35 cellular contexts compared by ENCODE assay signal in genomic region chr9:38081356-38082108, GRCh38. TPM values are rescaled to one million over a fixed set of nuclear protein-coding genes. Genes with fewer than 3 reads are reported as not detected.
DNase-seq lines count a peak whose midpoint lies in the region; ATAC-seq, FAIRE-seq and TF ChIP-seq lines count a peak whose summit lies in the region.
"Had no signal": no experiment of that assay in that cellular context is flagged by ENCODE, and none has a peak within 500 bp of the region (broad histone marks: within the 10 kb centered on the region; RNA-seq: fewer than 3 reads in every experiment).

No MANE protein-coding gene starts in this region.

- no peaks in the 10 kb centered on the region for H3K36me3 ChIP-seq in kidney (ENCODE audit: control insufficient read depth in 1 of 2, insufficient read depth in 2 of 2, low read length in 2 of 2)
- no peaks in the 10 kb centered on the region for H3K36me3 ChIP-seq in vagina
- H3K36me3 ChIP-seq: gastrocnemius medialis, pancreas, suprapubic skin had no signal

- no peaks in the 10 kb centered on the region for H3K27me3 ChIP-seq in right cardiac atrium (ENCODE audit: control insufficient read depth, insufficient read depth)
- no peaks in the 10 kb centered on the region for H3K27me3 ChIP-seq in vagina
- H3K27me3 ChIP-seq: gastrocnemius medialis, hepatocyte, pancreas, suprapubic skin had no signal

- TF ChIP-seq CTCF in kidney (IDR thresholded peaks at IDR 0.05; ENCODE audit: borderline replicate concordance, extremely low read depth, insufficient read depth), result no peak
- no peak for TF ChIP-seq CTCF in vagina (IDR thresholded peaks at IDR 0.05)

- H3K4me3 ChIP-seq in right cardiac atrium (ENCODE audit: low read length) (no peak overlapping the region), kidney (ENCODE audit: low read length in 2 of 2) (no peak overlapping the region), vagina (no peak overlapping the region)
- H3K4me3 ChIP-seq: gastrocnemius medialis, GM23338, hepatocyte, pancreas, smooth muscle cell, suprapubic skin had no signal

- H3K9ac ChIP-seq in kidney (ENCODE audit: low read length in 2 of 2), result no peak overlapping the region
- H3K9ac ChIP-seq: KMS-11 had no signal

- DNase-seq in cardiac septum (ENCODE audit: low spot score) (peak; percentile 59), right cardiac atrium (no peak), astrocyte of the hippocampus (ENCODE audit: low read depth, low spot score) (peak; percentile 51), kidney (peak; percentile 41), vagina (ENCODE audit: extremely low spot score in 2 of 2) (peak; percentile 67 to 79), SHP77 treated with DMSO at 0.1 percent for 48 hours (lab: John Stamatoyannopoulos, UW) (no peak), Kasumi-1 (lab: John Stamatoyannopoulos, UW) (no peak), LoVo (ENCODE audit: low spot score) (no peak)
- DNase-seq: activated CD4-positive, alpha-beta T cell treated with anti-CD3 and anti-CD28 coated beads, Interleukin-2, amount 10 ng/mL, durations not matched to agents 24 days and 14 days; activated gamma-delta T cell treated with Interleukin-2 at 50 U/mL for 16 hours; activated T-cell treated with anti-CD3 and anti-CD28 coated beads, Interleukin-2, amount 50 U/mL, for 4 hours; Caco-2; DMS79; gastrocnemius medialis; GF-D8; HFFc6; left colon; mammary epithelial cell; NCI-H1436; NCI-H2081 treated with DMSO at 0.1 percent for 48 hours; NCI-H226; NCI-H526 treated with DMSO at 0.1 percent for 48 hours; nephron progenitor cell; pancreas; retina; SIG-M5; stimulated activated CD4-positive, alpha-beta T cell treated with anti-CD3 and anti-CD28 coated beads, Interleukin-1b, Interleukin-23, amount 100 ng/mL, for 48 hours; stimulated activated naive CD4-positive, alpha-beta T cell treated with Interleukin-2 at 50 U/mL for 16 hours had no signal

- H3K27ac ChIP-seq in right cardiac atrium (ENCODE audit: low read length) (no peak overlapping the region), kidney (ENCODE audit: low read depth in 2 of 2, low read length in 2 of 2) (no peak overlapping the region), vagina (no peak overlapping the region)
- H3K27ac ChIP-seq: gastrocnemius medialis, hepatocyte, KMS-11, pancreas, suprapubic skin had no signal

- peaks cover 6% of the 10 kb centered on the region for H3K4me1 ChIP-seq in right cardiac atrium (ENCODE audit: control insufficient read depth, insufficient read depth, low read length)
- H3K4me1 ChIP-seq in kidney (ENCODE audit: control insufficient read depth in 1 of 2, insufficient read depth in 1 of 2, low read depth in 1 of 2, low read length in 2 of 2), result peaks cover 0 to 3% of the 10 kb centered on the region in 2 donors
- peaks cover 9% of the 10 kb centered on the region for H3K4me1 ChIP-seq in vagina
- H3K4me1 ChIP-seq: Caco-2 had no signal

- FAIRE-seq in kidney (lab: Jason Lieb, UNC), result no peak
- FAIRE-seq: A204.1, pancreas had no signal

- 77% methylated on average over 8 of the region's 8 CpGs for WGBS in right cardiac atrium

- no peak for TF ChIP-seq POLR2A in vagina (IDR thresholded peaks at IDR 0.05)

- intact Hi-C loops in cardiac septum (cut with DNase I) (no loop called here), right cardiac atrium (cut with DNase I) (loop anchor here in 3 of 4 donors (5.0 to 10.0 kb wide), 5 partner anchors 53 to 283 kb away; no protein-coding TSS in a partner anchor), kidney (cut with DNase I) (no loop called here), vagina (cut with DNase I) (no loop called here)

- no peak for ATAC-seq in right cardiac atrium
- ATAC-seq: activated T-cell treated with anti-CD3 and anti-CD28 coated beads, Interleukin-2, amount 50 U/mL, for 4 hours; gastrocnemius medialis; GM23338; left colon; Panc1; pancreas had no signal

- H3K9me3 ChIP-seq in right cardiac atrium (ENCODE audit: control insufficient read depth, low read length) (no peaks in the 10 kb centered on the region), kidney (ENCODE audit: control insufficient read depth in 1 of 2, low read length in 2 of 2) (no peaks in the 10 kb centered on the region), vagina (no peaks in the 10 kb centered on the region)
- H3K9me3 ChIP-seq: Caco-2, gastrocnemius medialis, pancreas, suprapubic skin had no signal

RNA-seq across cellular contexts. Expression of gene SHB, which starts 12.5 kb away (rescaled TPM):
- total RNA-seq in cardiac septum (39.0 TPM), right cardiac atrium (10 to 100 TPM; 25.7 to 38.9 (median 31.0) TPM), kidney (39.8 TPM), vagina (20.9 TPM)
- polyA plus RNA-seq in right cardiac atrium (14.5 TPM), kidney (ENCODE audit: insufficient read depth, low read depth, low replicate concordance) (16.4 TPM)

Comparison
In these comparisons a context has a peak if more than half of its experiments do, and no peak if none do; other contexts are left out.
1. DNase-seq: peak in cardiac septum (single experiment), astrocyte of the hippocampus (single experiment), kidney (single experiment) and vagina (2 of 2); none in right cardiac atrium (0 of 3), SHP77 treated with DMSO at 0.1 percent for 48 hours (single experiment), Kasumi-1 (0 of 2) and LoVo (single experiment).
2. intact Hi-C loops: an anchor here in right cardiac atrium (5.0 to 10.0 kb wide); none called in cardiac septum, kidney and vagina.